8 cellular contexts compared by ENCODE assay signal in genomic region chr11:94926698-94927237, GRCh38. TPM values are rescaled to one million over a fixed set of nuclear protein-coding genes. Genes with fewer than 3 reads are reported as not detected.
DNase-seq lines count a peak whose midpoint lies in the region; ATAC-seq and TF ChIP-seq lines count a peak whose summit lies in the region.

No MANE protein-coding gene starts in this region.

- no peaks in the 10 kb centered on the region for H3K79me2 ChIP-seq in PC-9 (ENCODE audit: low read depth)

- peak; percentile 67 for ATAC-seq in omental fat pad (ENCODE audit: low FRiP score)
- ATAC-seq in GM21723 (IDR thresholded peaks at IDR 0.05; ENCODE audit: unreplicated experiment) = no peak
- no peak for ATAC-seq in HG03439 (IDR thresholded peaks at IDR 0.05; ENCODE audit: unreplicated experiment)

- DNase-seq in AG08395 (ENCODE audit: low spot score) (peak; percentile 95), PC-9 (peak; percentile 32 to 80), fibroblast of the aortic adventitia (ENCODE audit: low read depth) (peak; percentile 96), omental fat pad (ENCODE audit: low spot score) (no peak), SK-N-DZ (ENCODE audit: low spot score) (no peak), NCI-H524 treated with DMSO at 0.1 percent for 48 hours (lab: John Stamatoyannopoulos, UW) (no peak)

- no peaks in the 10 kb centered on the region for H4K20me1 ChIP-seq in PC-9 (ENCODE audit: insufficient read depth)

- peaks cover 9% of the 10 kb centered on the region for H3K4me1 ChIP-seq in PC-9 (replicated peaks; ENCODE audit: insufficient read depth)

- no TSS peak for BruUV-seq in PC-9 (replicated peaks; lab: Mats Ljungman, UMichigan)

- no peaks in the 10 kb centered on the region for H3K36me3 ChIP-seq in PC-9 (ENCODE audit: low read depth)

- POLR2A ChIA-PET in PC-9 (lab: Charles Lee; ENCODE audit: unreplicated experiment) = interaction anchor here (0.7 kb wide), 1 partner anchor 47 kb away, joined by 3 read pairs; the partner anchor contains the start of genes CWC15 and KDM4D

- H3K9me2 ChIP-seq in PC-9 (ENCODE audit: insufficient read depth) = no peaks in the 10 kb centered on the region

- no peak overlapping the region for H2AFZ ChIP-seq in PC-9

- no peaks in the 10 kb centered on the region for H3K9me3 ChIP-seq in PC-9 (ENCODE audit: insufficient read depth, low read depth)

- H3K27ac ChIP-seq in PC-9 = no peak overlapping the region

- intact Hi-C loops in PC-9 (cut with micrococcal nuclease; ENCODE audit: unreplicated experiment) = no loop called here

- CTCF ChIA-PET in PC-9 (lab: Charles Lee) = no interaction called here

- H3K27me3 ChIP-seq in PC-9 (ENCODE audit: insufficient read depth, low read depth) = no peaks in the 10 kb centered on the region

- H3F3A ChIP-seq in PC-9 (ENCODE audit: insufficient read depth, low read depth) = no peaks in the 10 kb centered on the region

- no peak for TF ChIP-seq CTCF in PC-9 (conservative IDR thresholded peaks at IDR 0.05)
- no peak for TF ChIP-seq CTCF in fibroblast of the aortic adventitia (IDR thresholded peaks at IDR 0.05; ENCODE audit: insufficient read depth, low read length)
- no peak for TF ChIP-seq CTCF in omental fat pad (IDR thresholded peaks at IDR 0.05)

- H3K4me3 ChIP-seq in PC-9 (no peak overlapping the region), fibroblast of the aortic adventitia (ENCODE audit: low read depth, low read length) (no peak overlapping the region)

- peak overlapping the region; percentile 5; the same call in 1 of the 2 replicates for H3K4me2 ChIP-seq in PC-9

RNA-seq across cellular contexts. Expression of gene CWC15, which starts 46.6 kb away (rescaled TPM):
- total RNA-seq in PC-9 (2021) (50.9 and 54.2 TPM in 2 replicates), fibroblast of the aortic adventitia (ENCODE audit: low replicate concordance) (48.4 and 61.7 TPM in 2 replicates), omental fat pad (10 to 100 TPM; 33.0 to 51.1 (median 42.0) TPM)
- 87.4 and 109 TPM in 2 replicates for polyA plus RNA-seq in SK-N-DZ (2014; cell fraction: cytosol; rRNA removed)
- 149 and 208 TPM in 2 replicates for polyA plus RNA-seq in SK-N-DZ (2014; cell fraction: nucleus; rRNA removed)

RNA-seq across cellular contexts. Expression of gene KDM4D, which starts 46.7 kb away (rescaled TPM):
- total RNA-seq in PC-9 (2021) = 0.85 and 1.1 TPM in 2 replicates
- total RNA-seq in fibroblast of the aortic adventitia (ENCODE audit: low replicate concordance) = 0.08 and 1.1 TPM in 2 replicates
- under 1 TPM; 0.24 to 0.93 (median 0.69) TPM for total RNA-seq in omental fat pad
- polyA plus RNA-seq in SK-N-DZ (2014; cell fraction: cytosol; rRNA removed) = 6.5 and 8.6 TPM in 2 replicates
- polyA plus RNA-seq in SK-N-DZ (2014; cell fraction: nucleus; rRNA removed) = 3.6 and 4.7 TPM in 2 replicates

Comparison
In these comparisons a context has a peak if more than half of its experiments do, and no peak if none do; other contexts are left out.
1. DNase-seq: peak in AG08395 (single experiment), PC-9 (2 of 2) and fibroblast of the aortic adventitia (single experiment); none in omental fat pad (single experiment), SK-N-DZ (single experiment) and NCI-H524 treated with DMSO at 0.1 percent for 48 hours (single experiment).